Comparison of ENCODE assay signal across 9 cellular contexts in genomic region chr11:61281581-61282250, GRCh38. TPM values are rescaled to one million over a fixed set of nuclear protein-coding genes. Genes with fewer than 3 reads are reported as not detected.
DNase-seq lines count a peak whose midpoint lies in the region; ATAC-seq lines count a peak whose summit lies in the region.
"Had no signal": no experiment of that assay in that cellular context is flagged by ENCODE, and none has a peak within 500 bp of the region (broad histone marks: within the 10 kb centered on the region; RNA-seq: fewer than 3 reads in every experiment).

No MANE protein-coding gene starts in this region.

- H3K36me3 ChIP-seq in iPS DF 6.9 (ENCODE audit: control insufficient read depth, insufficient read depth, low read length), result peaks cover 4% of the 10 kb centered on the region

- CTCF ChIA-PET in activated CD8-positive, alpha-beta memory T cell treated with anti-CD3 and anti-CD28 coated beads, Interleukin-2, amount 10 ng/mL, durations not matched to agents 7 days and 5 days (lab: Charles Lee), result interaction anchor here (1.3 to 1.5 kb wide), 2 partner anchors 12 to 104 kb away, joined by 3 read pairs; no protein-coding TSS in a partner anchor

- no peaks in the 10 kb centered on the region for H3K27me3 Mint-ChIP-seq in activated CD8-positive, alpha-beta memory T cell treated with anti-CD3 and anti-CD28 coated beads, Interleukin-2, amount 10 ng/mL, durations not matched to agents 7 days and 5 days
- H3K27me3 Mint-ChIP-seq in stimulated activated memory B cell treated with anti-CD40 and anti-IgM and Interleukin-4, amounts not matched to agents 10 μg/mL and 1 μg/mL and 100 μg/mL, for 72 hours, result no peaks in the 10 kb centered on the region

- no peak overlapping the region for H3K27ac Mint-ChIP-seq in activated CD8-positive, alpha-beta memory T cell treated with anti-CD3 and anti-CD28 coated beads, Interleukin-2, amount 10 ng/mL, durations not matched to agents 7 days and 5 days
- H3K27ac Mint-ChIP-seq in stimulated activated memory B cell treated with anti-CD40 and anti-IgM and Interleukin-4, amounts not matched to agents 10 μg/mL and 1 μg/mL and 100 μg/mL, for 72 hours, result no peak overlapping the region

- H3K4me1 Mint-ChIP-seq in activated CD8-positive, alpha-beta memory T cell treated with anti-CD3 and anti-CD28 coated beads, Interleukin-2, amount 10 ng/mL, durations not matched to agents 7 days and 5 days, result peaks cover 4% of the 10 kb centered on the region
- peaks cover 6% of the 10 kb centered on the region for H3K4me1 Mint-ChIP-seq in stimulated activated memory B cell treated with anti-CD40 and anti-IgM and Interleukin-4, amounts not matched to agents 10 μg/mL and 1 μg/mL and 100 μg/mL, for 72 hours

- peaks cover 3% of the 10 kb centered on the region; the same call in 1 of the 2 replicates for H3K4me1 ChIP-seq in iPS DF 6.9 (ENCODE audit: control insufficient read depth, insufficient read depth, low read length)

- H3K4me3 Mint-ChIP-seq in activated CD8-positive, alpha-beta memory T cell treated with anti-CD3 and anti-CD28 coated beads, Interleukin-2, amount 10 ng/mL, durations not matched to agents 7 days and 5 days, result no peak overlapping the region
- no peak overlapping the region for H3K4me3 Mint-ChIP-seq in stimulated activated memory B cell treated with anti-CD40 and anti-IgM and Interleukin-4, amounts not matched to agents 10 μg/mL and 1 μg/mL and 100 μg/mL, for 72 hours

- no peaks in the 10 kb centered on the region for H3K9me3 Mint-ChIP-seq in activated CD8-positive, alpha-beta memory T cell treated with anti-CD3 and anti-CD28 coated beads, Interleukin-2, amount 10 ng/mL, durations not matched to agents 7 days and 5 days (ENCODE audit: low read depth)
- H3K9me3 Mint-ChIP-seq in stimulated activated memory B cell treated with anti-CD40 and anti-IgM and Interleukin-4, amounts not matched to agents 10 μg/mL and 1 μg/mL and 100 μg/mL, for 72 hours, result peaks cover 5% of the 10 kb centered on the region

- H3K36me3 Mint-ChIP-seq in activated CD8-positive, alpha-beta memory T cell treated with anti-CD3 and anti-CD28 coated beads, Interleukin-2, amount 10 ng/mL, durations not matched to agents 7 days and 5 days, result no peaks in the 10 kb centered on the region
- H3K36me3 Mint-ChIP-seq in stimulated activated memory B cell treated with anti-CD40 and anti-IgM and Interleukin-4, amounts not matched to agents 10 μg/mL and 1 μg/mL and 100 μg/mL, for 72 hours, result peaks cover 14% of the 10 kb centered on the region

- DNase-seq in activated naive CD4-positive, alpha-beta T cell treated with Interleukin-2 at 50 U/mL for 16 hours, result peak; percentile 9
- no peak for DNase-seq in activated naive CD4-positive, alpha-beta T cell (lab: John Stamatoyannopoulos, UW)
- no peak for DNase-seq in activated CD8-positive, alpha-beta memory T cell treated with anti-CD3 and anti-CD28 coated beads, Interleukin-2, amount 10 ng/mL, durations not matched to agents 7 days and 5 days
- DNase-seq in iPS DF 6.9 (ENCODE audit: low read depth, low spot score) (no peak), NCI-H1436 (lab: John Stamatoyannopoulos, UW) (no peak), NCI-H510A (lab: John Stamatoyannopoulos, UW) (no peak), NCI-H1048 (lab: John Stamatoyannopoulos, UW) (no peak)

- H3K9me3 ChIP-seq in iPS DF 6.9 (ENCODE audit: control insufficient read depth, insufficient read depth, low read length), result no peaks in the 10 kb centered on the region
- H3K9me3 ChIP-seq: BLaER1 had no signal

- no peak overlapping the region for H3K27ac ChIP-seq in iPS DF 6.9 (ENCODE audit: low read length)

- WGBS in iPS DF 6.9 (ENCODE audit: insufficient coverage, insufficient read length), result no CpG with 5 or more reads among the region's 35 CpGs

- ATAC-seq in activated CD8-positive, alpha-beta memory T cell treated with anti-CD3 and anti-CD28 coated beads, Interleukin-2, amount 10 ng/mL, durations not matched to agents 7 days and 5 days, result peak; percentile 65
- peak; percentile 45 for ATAC-seq in stimulated activated memory B cell treated with anti-CD40 and anti-IgM and Interleukin-4, amounts not matched to agents 10 μg/mL and 1 μg/mL and 100 μg/mL, for 72 hours

- H3K27me3 ChIP-seq in iPS DF 6.9 (ENCODE audit: control insufficient read depth, insufficient read depth, low read length), result no peaks in the 10 kb centered on the region
- H3K27me3 ChIP-seq: BLaER1 had no signal

- peak overlapping the region; percentile 8; the same call in 1 of the 2 replicates for H3K4me3 ChIP-seq in iPS DF 6.9 (ENCODE audit: low read length)
- H3K4me3 ChIP-seq: BLaER1 had no signal

RNA-seq across cellular contexts. Expression of gene VWCE, which starts 13.4 kb away (rescaled TPM):
- total RNA-seq in activated CD8-positive, alpha-beta memory T cell treated with anti-CD3 and anti-CD28 coated beads, Interleukin-2, amount 10 ng/mL, durations not matched to agents 7 days and 5 days, result 1 to 10 TPM; 3.8 to 3.9 TPM

RNA-seq across cellular contexts. Expression of gene PGA5, which starts 40.7 kb away (rescaled TPM):
- total RNA-seq in activated CD8-positive, alpha-beta memory T cell treated with anti-CD3 and anti-CD28 coated beads, Interleukin-2, amount 10 ng/mL, durations not matched to agents 7 days and 5 days, result not detected

RNA-seq across cellular contexts. Expression of gene DDB1, which starts 51.2 kb away (rescaled TPM):
- 100 to 1,000 TPM; 189 to 258 TPM for total RNA-seq in activated CD8-positive, alpha-beta memory T cell treated with anti-CD3 and anti-CD28 coated beads, Interleukin-2, amount 10 ng/mL, durations not matched to agents 7 days and 5 days

RNA-seq across cellular contexts. Expression of gene TKFC, which starts 51.3 kb away (rescaled TPM):
- 10 to 100 TPM; 36.9 to 42.3 TPM for total RNA-seq in activated CD8-positive, alpha-beta memory T cell treated with anti-CD3 and anti-CD28 coated beads, Interleukin-2, amount 10 ng/mL, durations not matched to agents 7 days and 5 days

RNA-seq across cellular contexts. Expression of gene PGA4, which starts 59.6 kb away (rescaled TPM):
- not detected for total RNA-seq in activated CD8-positive, alpha-beta memory T cell treated with anti-CD3 and anti-CD28 coated beads, Interleukin-2, amount 10 ng/mL, durations not matched to agents 7 days and 5 days
